In genomic region chr4:70183168-70183939, GRCh38 we compare ENCODE assay signal across 8 cellular contexts. TPM values are rescaled to one million over a fixed set of nuclear protein-coding genes. Genes with fewer than 3 reads are reported as not detected.
DNase-seq lines count a peak whose midpoint lies in the region; ATAC-seq and TF ChIP-seq lines count a peak whose summit lies in the region.

No MANE protein-coding gene starts in this region.

- H3K27ac ChIP-seq in osteoblast (ENCODE audit: low read depth, low read length) (no peak overlapping the region), vagina (no peak overlapping the region), aorta (ENCODE audit: low read depth in 1 of 2, low read length in 2 of 2) (no peak overlapping the region)

- H3K36me3 ChIP-seq in osteoblast (ENCODE audit: insufficient read depth, low read length) (no peaks in the 10 kb centered on the region), vagina (no peaks in the 10 kb centered on the region), aorta (ENCODE audit: control insufficient read depth in 1 of 2, insufficient read depth in 2 of 2, low read length in 1 of 2) (no peaks in the 10 kb centered on the region)

- H3K4me2 ChIP-seq in osteoblast (ENCODE audit: insufficient read depth, low read length): no peak overlapping the region

- H2AFZ ChIP-seq in osteoblast (ENCODE audit: low read length): no peak overlapping the region

- no peaks in the 10 kb centered on the region for H3K9me3 ChIP-seq in osteoblast (ENCODE audit: low read depth, low read length)
- H3K9me3 ChIP-seq in vagina: no peaks in the 10 kb centered on the region
- peaks cover 2% of the 10 kb centered on the region for H3K9me3 ChIP-seq in aorta (ENCODE audit: control insufficient read depth, low read length)

- H3K79me2 ChIP-seq in osteoblast (ENCODE audit: insufficient read depth, low read length): no peaks in the 10 kb centered on the region

- TF ChIP-seq CTCF in osteoblast (IDR thresholded peaks at IDR 0.05; ENCODE audit: extremely low read depth, low read depth, low read length): peak; percentile 53
- no peak for TF ChIP-seq CTCF in vagina (IDR thresholded peaks at IDR 0.05)

- H3K27me3 ChIP-seq in osteoblast (ENCODE audit: insufficient read depth, low read length) (no peaks in the 10 kb centered on the region), vagina (no peaks in the 10 kb centered on the region), aorta (ENCODE audit: control insufficient read depth in 1 of 2, insufficient read depth in 2 of 2, low read length in 1 of 2) (peaks cover 0 to 4% of the 10 kb centered on the region in 2 donors)

- intact Hi-C loops in vagina (cut with DNase I) (no loop called here), aorta (cut with DNase I) (no loop called here)

- H3K4me1 ChIP-seq in osteoblast (ENCODE audit: insufficient read depth, low read length) (no peaks in the 10 kb centered on the region), vagina (no peaks in the 10 kb centered on the region), aorta (ENCODE audit: control insufficient read depth in 1 of 2, insufficient read depth in 2 of 2, low read length in 2 of 2) (no peaks in the 10 kb centered on the region)

- TF ChIP-seq POLR2A in vagina (IDR thresholded peaks at IDR 0.05): no peak

- ATAC-seq in GM18861 (IDR thresholded peaks at IDR 0.05; ENCODE audit: unreplicated experiment) (peak; percentile 78), HG03097 (IDR thresholded peaks at IDR 0.05; ENCODE audit: low FRiP score, unreplicated experiment) (peak; percentile 73), aorta (ENCODE audit: low FRiP score) (no peak)

- no peaks in the 10 kb centered on the region for H4K20me1 ChIP-seq in osteoblast (ENCODE audit: insufficient read depth, low read length)

- DNase-seq in COR-L47 (lab: John Stamatoyannopoulos, UW): peak; percentile 53
- peak; percentile 68 for DNase-seq in NCI-H82 (lab: John Stamatoyannopoulos, UW)
- DNase-seq in dedifferentiated amniotic fluid mesenchymal stem cell (ENCODE audit: extremely low spot score): peak; percentile 50
- peak; percentile 26 for DNase-seq in osteoblast (ENCODE audit: insufficient read length, low spot score, missing footprints)
- no peak for DNase-seq in vagina (ENCODE audit: extremely low spot score in 2 of 2)
- DNase-seq in aorta: no peak

- 61 to 63% methylated on average over 6 of the region's 6 CpGs for WGBS in aorta, 2 donors

- no peak overlapping the region for H3K4me3 ChIP-seq in osteoblast (ENCODE audit: insufficient read depth, low read length)
- H3K4me3 ChIP-seq in vagina: no peak overlapping the region
- no peak overlapping the region for H3K4me3 ChIP-seq in aorta (ENCODE audit: low read length in 2 of 2)

RNA-seq across cellular contexts. Expression of gene ODAM, which starts 12.2 kb away (rescaled TPM):
- total RNA-seq in osteoblast: not detected in 2 replicates
- not detected for total RNA-seq in vagina
- total RNA-seq in aorta: not detected
- polyA plus RNA-seq in aorta: not detected

RNA-seq across cellular contexts. Expression of gene PRR27, which starts 29.3 kb away (rescaled TPM):
- total RNA-seq in osteoblast (not detected in 2 replicates), vagina (not detected), aorta (not detected)
- not detected for polyA plus RNA-seq in aorta

RNA-seq across cellular contexts. Expression of gene FDCSP, which starts 42.6 kb away (rescaled TPM):
- not detected in 2 replicates for total RNA-seq in osteoblast
- total RNA-seq in vagina: not detected
- not detected for total RNA-seq in aorta
- not detected for polyA plus RNA-seq in aorta

RNA-seq across cellular contexts. Expression of gene CSN3, which starts 59.0 kb away (rescaled TPM):
- total RNA-seq in osteoblast (not detected in 2 replicates), vagina (not detected), aorta (not detected)
- not detected for polyA plus RNA-seq in aorta

Comparison
In these comparisons a context has a peak if more than half of its experiments do, and no peak if none do; other contexts are left out.
1. DNase-seq: peak in COR-L47 (single experiment), NCI-H82 (single experiment), dedifferentiated amniotic fluid mesenchymal stem cell (single experiment) and osteoblast (single experiment); none in vagina (0 of 2) and aorta (0 of 2).